In the genomic region with DNA sequence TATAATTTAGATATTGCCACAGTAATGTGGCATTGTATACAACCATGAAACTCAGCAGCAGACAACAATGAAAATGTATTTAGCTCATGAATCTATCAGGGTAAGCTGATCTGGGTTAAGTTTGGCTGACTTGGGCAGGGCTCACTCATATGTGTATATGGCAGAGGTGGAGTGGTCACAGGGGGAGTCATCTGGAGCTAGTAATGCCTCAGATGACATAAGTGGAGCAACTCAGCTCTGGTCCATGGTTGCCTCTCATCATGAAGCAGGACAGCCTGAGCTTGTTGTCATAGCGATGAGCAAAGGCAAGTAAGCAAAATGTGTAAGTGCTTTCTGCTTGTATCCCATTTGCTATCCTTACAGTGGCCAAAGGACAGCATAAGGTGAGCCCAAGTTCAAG, we compare ENCODE assay signal across 20 cellular contexts.
DNase-seq lines count a peak whose midpoint lies in the region; ATAC-seq, FAIRE-seq and TF ChIP-seq lines count a peak whose summit lies in the region.
"Had no signal": no experiment of that assay in that cellular context is flagged by ENCODE, and none has a peak within 500 bp of the region (broad histone marks: within the 10 kb centered on the region; RNA-seq: fewer than 3 reads in every experiment).

No MANE protein-coding gene starts in this region.

- H3K18ac ChIP-seq in H1 (ENCODE audit: extremely low read depth, low read length): no peak overlapping the region

- H3K4me3 ChIP-seq in H1 (ENCODE audit: extremely low read depth in 1 of 4, insufficient read depth in 2 of 4, low read depth in 3 of 4, low read length in 4 of 4) (no peak overlapping the region), aorta (ENCODE audit: low read length in 2 of 2) (no peak overlapping the region)
- H3K4me3 ChIP-seq: gastroesophageal sphincter, thoracic aorta had no signal

- no peak overlapping the region for H3K14ac ChIP-seq in H1 (ENCODE audit: insufficient read length)

- no peak overlapping the region for H3K9ac ChIP-seq in H1 (replicated peaks in 1 of 4; ENCODE audit: extremely low read depth in 1 of 4, low read depth in 3 of 4, low read length in 3 of 4)

- FAIRE-seq in H1 (lab: Jason Lieb, UNC): no peak
- FAIRE-seq: D721Med, HepG2, keratinocyte had no signal

- ATAC-seq in GM18868 (IDR thresholded peaks at IDR 0.05; ENCODE audit: unreplicated experiment): peak; percentile 43
- no peak for ATAC-seq in aorta (ENCODE audit: low FRiP score)
- ATAC-seq in left colon: no peak
- no peak for ATAC-seq in HG02885 (IDR thresholded peaks at IDR 0.05; ENCODE audit: poor library complexity, unreplicated experiment)
- ATAC-seq: activated CD8-positive, alpha-beta memory T cell treated with anti-CD3 and anti-CD28 coated beads, Interleukin-2, amount 10 ng/mL, durations not matched to agents 7 days and 5 days; gastroesophageal sphincter; HCT116; HepG2 had no signal

- H3K36me3 ChIP-seq in H1 (ENCODE audit: control insufficient read depth in 2 of 4, insufficient read depth in 4 of 4, low read length in 3 of 4) (peaks cover 0 to 3% (median 0%) of the 10 kb centered on the region in 4 experiments; a peak in 1 of 8 replicates), aorta (ENCODE audit: control insufficient read depth in 1 of 2, insufficient read depth in 2 of 2, low read length in 1 of 2) (no peaks in the 10 kb centered on the region)
- H3K36me3 ChIP-seq: gastroesophageal sphincter, thoracic aorta had no signal

- no peak overlapping the region for H2AK5ac ChIP-seq in H1 (ENCODE audit: low read depth, low read length)

- no peak overlapping the region for H3K56ac ChIP-seq in H1 (replicated peaks; ENCODE audit: insufficient read length, low read depth, low read length)

- CTCF ChIA-PET in H1 (lab: Charles Lee; ENCODE audit: partially characterized antibody): no interaction called here

- no peak overlapping the region for H2AFZ ChIP-seq in H1 (ENCODE audit: low read length)

- H3K4me2 ChIP-seq in H1 (ENCODE audit: insufficient read depth in 1 of 2, low read depth in 2 of 2, low read length in 2 of 2): no peak overlapping the region

- no peaks in the 10 kb centered on the region for H4K20me1 ChIP-seq in H1 (replicated peaks in 1 of 2; ENCODE audit: control insufficient read depth in 1 of 2, insufficient read depth in 2 of 2, low read length in 2 of 2)

- H4K91ac ChIP-seq in H1 (replicated peaks; ENCODE audit: insufficient read length, low read length): no peak overlapping the region

- H3K4ac ChIP-seq in H1 (replicated peaks; ENCODE audit: insufficient read length, low read depth, low read length): no peak overlapping the region

- TF ChIP-seq RAD21 in H1 (IDR thresholded peaks at IDR 0.05 in 1 of 2, conservative IDR thresholded peaks at IDR 0.05 in 1 of 2; ENCODE audit: low read depth in 2 of 2, low read length in 2 of 2): no peak

- no peaks in the 10 kb centered on the region; the same call in 1 of the 2 replicates for H3K79me1 ChIP-seq in H1 (ENCODE audit: low read depth, low read length)

- no peak for TF ChIP-seq CTCF in H1 (IDR thresholded peaks at IDR 0.05; ENCODE audit: control extremely low read depth in 1 of 3, insufficient read depth in 1 of 3, low read depth in 1 of 3, low read length in 3 of 3)

- H2BK12ac ChIP-seq in H1 (ENCODE audit: low read depth, low read length): no peak overlapping the region

- no peak overlapping the region for H4K5ac ChIP-seq in H1 (ENCODE audit: insufficient read length, low read depth, low read length)

- no peak for TF ChIP-seq EP300 in H1 (IDR thresholded peaks at IDR 0.05; ENCODE audit: borderline replicate concordance in 1 of 2, low read depth in 2 of 2, low read length in 2 of 2)

- 100% methylated on average over 1 of the region's 1 CpG; no CpG with 5 or more reads in 1 of the 2 experiments for WGBS in H1 (ENCODE audit: extremely low coverage in 1 of 2, insufficient coverage in 1 of 2, insufficient read length in 1 of 2, insufficient replicate concordance in 2 of 2, low coverage in 1 of 2, low lambda C conversion rate in 2 of 2, missing lambda C conversion rate in 1 of 2), 2 experiments
- WGBS in aorta, 2 donors: 93 to 100% methylated on average over 1 of the region's 1 CpG

- H3K27ac ChIP-seq in H1 (ENCODE audit: low read depth, low read length): no peak overlapping the region
- H3K27ac ChIP-seq in aorta (ENCODE audit: low read depth in 1 of 2, low read length in 2 of 2): no peak overlapping the region
- H3K27ac ChIP-seq: C4-2B, epithelial cell of prostate, gastroesophageal sphincter, thoracic aorta had no signal

- H3K27me3 ChIP-seq in H1 (replicated peaks in 1 of 4; ENCODE audit: control insufficient read depth in 3 of 4, extremely low read depth in 1 of 4, insufficient read depth in 3 of 4, low read length in 3 of 4) (no peaks in the 10 kb centered on the region), aorta (ENCODE audit: control insufficient read depth in 1 of 2, insufficient read depth in 2 of 2, low read length in 1 of 2) (no peaks in the 10 kb centered on the region)
- H3K27me3 ChIP-seq: gastroesophageal sphincter had no signal

- peak; percentile 10 for DNase-seq in AG20443 (ENCODE audit: low spot score)
- peak; percentile 17 for DNase-seq in M059J (ENCODE audit: low read depth)
- no peak for DNase-seq in H1 (ENCODE audit: low read depth in 1 of 2, low spot score in 2 of 2)
- DNase-seq in aorta: no peak
- DNase-seq in left colon: no peak
- no peak for DNase-seq in KBM-7
- DNase-seq: activated CD4-positive, alpha-beta T cell treated with anti-CD3 and anti-CD28 coated beads for 48 hours; activated CD8-positive, alpha-beta memory T cell treated with anti-CD3 and anti-CD28 coated beads, Interleukin-2, amount 10 ng/mL, durations not matched to agents 7 days and 5 days; activated naive CD8-positive, alpha-beta T cell treated with anti-CD3 and anti-CD28 coated beads for 36 hours; NCI-H226 had no signal

- H2BK20ac ChIP-seq in H1 (ENCODE audit: low read length): no peak overlapping the region

- POLR2A ChIA-PET in H1 (lab: Charles Lee; ENCODE audit: partially characterized antibody): no interaction called here

- H4K8ac ChIP-seq in H1 (ENCODE audit: extremely low read depth, insufficient read depth, low read length): no peak overlapping the region

- H2BK120ac ChIP-seq in H1 (replicated peaks; ENCODE audit: low read depth, low read length): no peak overlapping the region

- H3K4me1 ChIP-seq in H1 (replicated peaks in 1 of 4; ENCODE audit: control insufficient read depth in 3 of 4, insufficient read depth in 4 of 4, low read length in 3 of 4): peaks cover 0 to 3% (median 0%) of the 10 kb centered on the region in 4 experiments; a peak in 1 of 7 replicates
- no peaks in the 10 kb centered on the region for H3K4me1 ChIP-seq in aorta (ENCODE audit: control insufficient read depth in 1 of 2, insufficient read depth in 2 of 2, low read length in 2 of 2)
- H3K4me1 ChIP-seq: gastroesophageal sphincter had no signal

- TF ChIP-seq POLR2A in H1 (IDR thresholded peaks at IDR 0.05; ENCODE audit: control extremely low read depth in 1 of 2, low read depth in 2 of 2, low read length in 2 of 2): no peak

- in situ Hi-C loops in KBM-7 (cut with MboI; ENCODE audit: low pct_unique_long_range_greater_than_20kb, low sequenced_read_pairs): no loop called here

- no peaks in the 10 kb centered on the region for H3K23me2 ChIP-seq in H1 (ENCODE audit: low read depth, low read length)

- intact Hi-C loops in aorta (cut with DNase I): no loop called here
- intact Hi-C loops in left colon (cut with DNase I, micrococcal nuclease): no loop called here

- H3K23ac ChIP-seq in H1 (ENCODE audit: insufficient read length): no peak overlapping the region

- H3K9me3 ChIP-seq in H1 (ENCODE audit: insufficient read depth in 2 of 2, low read depth in 1 of 2, low read length in 1 of 2) (peaks cover 0 to 7% of the 10 kb centered on the region in 2 experiments; a peak in 2 of 4 replicates), aorta (ENCODE audit: control insufficient read depth, low read length) (no peaks in the 10 kb centered on the region)
- H3K9me3 ChIP-seq: gastroesophageal sphincter, thoracic aorta had no signal

- no peak overlapping the region for H2BK5ac ChIP-seq in H1 (ENCODE audit: low read depth, low read length)

- H2BK15ac ChIP-seq in H1 (ENCODE audit: low read length): peak overlapping the region; percentile 90

- H3K79me2 ChIP-seq in H1 (ENCODE audit: control insufficient read depth in 1 of 2, insufficient read depth in 2 of 2, low read length in 2 of 2): peaks cover 0 to 3% of the 10 kb centered on the region in 2 experiments; a peak in 1 of 4 replicates

TF ChIP-seq in H1, 55 proteins besides CTCF, POLR2A, EP300 and RAD21 (continues in another document):
- TF ChIP-seq YY1 (IDR thresholded peaks at IDR 0.05; ENCODE audit: low read depth, low read length) (no peak), RBBP5 (IDR thresholded peaks at IDR 0.05; ENCODE audit: borderline replicate concordance, low read depth, low read length) (no peak), POU5F1 (IDR thresholded peaks at IDR 0.05; ENCODE audit: low read depth, low read length) (no peak), ZNF274 (IDR thresholded peaks at IDR 0.05; ENCODE audit: borderline replicate concordance, extremely low read depth, low read length) (no peak), BRCA1 (IDR thresholded peaks at IDR 0.05; ENCODE audit: low read depth, low read length) (no peak), SIRT6 (IDR thresholded peaks at IDR 0.05; ENCODE audit: low read length) (no peak), CHD1 (IDR thresholded peaks at IDR 0.05; ENCODE audit: low read depth, low read length) (no peak), PHF8 (conservative IDR thresholded peaks at IDR 0.05; ENCODE audit: low read depth, low read length) (no peak), GTF2F1 (IDR thresholded peaks at IDR 0.05; ENCODE audit: borderline replicate concordance, low read depth, low read length) (no peak), KDM4A (IDR thresholded peaks at IDR 0.05; ENCODE audit: low read depth, low read length, severe bottlenecking) (no peak), CTBP2 (IDR thresholded peaks at IDR 0.05; ENCODE audit: borderline replicate concordance, insufficient read depth, insufficient read length, low read length) (no peak)

Comparison
In these comparisons a context has a peak if more than half of its experiments do, and no peak if none do; other contexts are left out.
1. DNase-seq: peak in AG20443 (single experiment) and M059J (single experiment); none in H1 (0 of 2), aorta (0 of 2), left colon (0 of 2) and KBM-7 (single experiment).